ENCODE assay signal across 2 cellular contexts in the genomic region with DNA sequence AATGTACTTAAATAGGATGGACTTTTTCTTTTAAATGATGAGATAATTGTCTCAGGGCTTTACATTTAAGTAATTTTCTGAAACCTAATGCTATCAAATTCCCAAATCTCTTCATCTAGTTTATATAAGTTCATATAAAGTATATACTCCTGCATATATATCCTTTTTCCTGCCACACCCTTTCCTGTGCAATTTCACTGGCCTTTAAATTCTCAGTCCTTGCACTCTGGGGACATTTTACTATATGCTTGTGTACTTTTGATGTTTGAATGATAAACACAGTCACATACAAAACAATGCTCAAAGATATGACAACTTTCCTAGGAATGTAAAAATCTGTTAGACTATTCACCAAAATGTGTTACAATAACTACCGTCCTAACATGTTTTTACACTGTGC.
TF ChIP-seq lines count a peak whose summit lies in the region.

No MANE protein-coding gene starts in this region.

TF ChIP-seq in HCT116, 20 proteins besides CTCF, POLR2A, EP300 and RAD21:
- TF ChIP-seq ZNF274 (IDR thresholded peaks at IDR 0.05; ENCODE audit: low read depth, low read length) (no peak), ZFX (IDR thresholded peaks at IDR 0.05) (no peak), EZH2 (IDR thresholded peaks at IDR 0.05) (no peak), POLR2AphosphoS5 (IDR thresholded peaks at IDR 0.05; ENCODE audit: low read depth, low read length) (no peak), SP1 (IDR thresholded peaks at IDR 0.05; ENCODE audit: low read depth) (no peak), ELF1 (IDR thresholded peaks at IDR 0.05; ENCODE audit: borderline replicate concordance, low read depth) (no peak), FOSL1 (IDR thresholded peaks at IDR 0.05; ENCODE audit: low read depth) (no peak)
- TF ChIP-seq, protein P1, sequence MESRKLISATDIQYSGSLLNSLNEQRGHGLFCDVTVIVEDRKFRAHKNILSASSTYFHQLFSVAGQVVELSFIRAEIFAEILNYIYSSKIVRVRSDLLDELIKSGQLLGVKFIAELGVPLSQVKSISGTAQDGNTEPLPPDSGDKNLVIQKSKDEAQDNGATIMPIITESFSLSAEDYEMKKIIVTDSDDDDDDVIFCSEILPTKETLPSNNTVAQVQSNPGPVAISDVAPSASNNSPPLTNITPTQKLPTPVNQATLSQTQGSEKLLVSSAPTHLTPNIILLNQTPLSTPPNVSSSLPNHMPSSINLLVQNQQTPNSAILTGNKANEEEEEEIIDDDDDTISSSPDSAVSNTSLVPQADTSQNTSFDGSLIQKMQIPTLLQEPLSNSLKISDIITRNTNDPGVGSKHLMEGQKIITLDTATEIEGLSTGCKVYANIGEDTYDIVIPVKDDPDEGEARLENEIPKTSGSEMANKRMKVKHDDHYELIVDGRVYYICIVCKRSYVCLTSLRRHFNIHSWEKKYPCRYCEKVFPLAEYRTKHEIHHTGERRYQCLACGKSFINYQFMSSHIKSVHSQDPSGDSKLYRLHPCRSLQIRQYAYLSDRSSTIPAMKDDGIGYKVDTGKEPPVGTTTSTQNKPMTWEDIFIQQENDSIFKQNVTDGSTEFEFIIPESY (IDR thresholded peaks at IDR 0.05; ENCODE audit: extremely low read depth, insufficient replicate concordance, low read length): no peak

TF ChIP-seq in H1, 55 proteins besides CTCF, POLR2A, EP300 and RAD21:
- TF ChIP-seq SUZ12 (IDR thresholded peaks at IDR 0.05; ENCODE audit: low read length): no peak
- TF ChIP-seq BCL11A (IDR thresholded peaks at IDR 0.05; ENCODE audit: low read depth in 2 of 2, low read length in 2 of 2): no peak
- TF ChIP-seq BACH1 (IDR thresholded peaks at IDR 0.05; ENCODE audit: low read length): no peak
- TF ChIP-seq NANOG (IDR thresholded peaks at IDR 0.05; ENCODE audit: insufficient read depth, low read depth, low read length, poor library complexity, severe bottlenecking): no peak
- no peak for TF ChIP-seq CBX8 (IDR thresholded peaks at IDR 0.05; ENCODE audit: borderline replicate concordance, low read depth, low read length)
- TF ChIP-seq SIRT6 (IDR thresholded peaks at IDR 0.05; ENCODE audit: low read length): no peak
- TF ChIP-seq JUN (IDR thresholded peaks at IDR 0.05; ENCODE audit: low read depth, low read length): no peak
- no peak for TF ChIP-seq CEBPB (IDR thresholded peaks at IDR 0.05; ENCODE audit: low read depth, low read length)
